ENCODE assay signal across 7 cellular contexts in the genomic region with DNA sequence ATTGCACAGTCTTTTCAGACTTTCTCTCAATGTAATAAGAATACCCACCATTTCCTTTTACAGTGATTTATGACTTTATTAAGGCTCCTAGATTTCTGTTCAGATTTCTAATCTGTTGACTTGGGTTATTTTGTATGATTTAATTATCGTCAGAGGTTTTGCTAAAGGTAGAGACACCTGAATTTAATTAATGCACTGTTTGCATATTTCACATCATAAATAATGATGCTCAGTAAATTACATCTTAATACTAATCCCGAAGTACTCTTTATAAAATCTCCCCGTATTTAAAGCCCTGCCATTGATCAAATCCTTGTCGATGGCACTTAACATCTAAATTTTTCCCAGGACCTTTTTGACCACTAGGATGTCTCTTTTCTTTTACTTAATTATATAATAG.
"Had no signal": no experiment of that assay in that cellular context is flagged by ENCODE, and none has a peak within 500 bp of the region (broad histone marks: within the 10 kb centered on the region; RNA-seq: fewer than 3 reads in every experiment).

No MANE protein-coding gene starts in this region.

- FAIRE-seq: G401.6, GM12878, GM12891, GM18507, GM19239 had no signal

- H3K4me3 ChIP-seq: GM12878 had no signal

- DNase-seq: GDM1, GF-D8 had no signal

- ATAC-seq: GM12878 had no signal
